In genomic region chr3:121836069-121836468, GRCh38 we compare ENCODE assay signal across 9 cellular contexts. TPM values are rescaled to one million over a fixed set of nuclear protein-coding genes. Genes with fewer than 3 reads are reported as not detected.
DNase-seq lines count a peak whose midpoint lies in the region; TF ChIP-seq lines count a peak whose summit lies in the region.
"Had no signal": no experiment of that assay in that cellular context is flagged by ENCODE, and none has a peak within 500 bp of the region (broad histone marks: within the 10 kb centered on the region; RNA-seq: fewer than 3 reads in every experiment).

No MANE protein-coding gene starts in this region.

- peak overlapping the region in 7 of 8 donors; percentile 51 to 98 (median 92) for H3K27ac Mint-ChIP-seq in CD8-positive, alpha-beta memory T cell
- H3K27ac Mint-ChIP-seq in activated naive CD8-positive, alpha-beta T cell = peak overlapping the region; percentile 8
- H3K27ac Mint-ChIP-seq in neural crest cell (ENCODE audit: unreplicated experiment) = no peak overlapping the region

- H3K9me3 ChIP-seq in CD8-positive, alpha-beta memory T cell (ENCODE audit: low read length) = no peaks in the 10 kb centered on the region

- peaks cover 26% of the 10 kb centered on the region for H3K4me1 ChIP-seq in CD8-positive, alpha-beta memory T cell (ENCODE audit: insufficient read depth, low read length)

- H3K4me3 Mint-ChIP-seq in CD8-positive, alpha-beta memory T cell = peak overlapping the region; percentile 83 to 95 (median 92)
- peak overlapping the region; percentile 98 for H3K4me3 Mint-ChIP-seq in activated naive CD8-positive, alpha-beta T cell
- peak overlapping the region; percentile 93 for H3K4me3 Mint-ChIP-seq in neural crest cell

- H3K4me1 Mint-ChIP-seq in CD8-positive, alpha-beta memory T cell = peaks cover 45 to 54% (median 52%) of the 10 kb centered on the region in 3 donors
- peaks cover 46% of the 10 kb centered on the region for H3K4me1 Mint-ChIP-seq in activated naive CD8-positive, alpha-beta T cell (ENCODE audit: low read depth)
- H3K4me1 Mint-ChIP-seq in neural crest cell = peaks cover 41% of the 10 kb centered on the region

- peak overlapping the region; percentile 91 for H3K27ac ChIP-seq in CD8-positive, alpha-beta memory T cell (ENCODE audit: low read depth, low read length)

- in situ Hi-C loops in KBM-7 (cut with MboI; ENCODE audit: low pct_unique_long_range_greater_than_20kb, low sequenced_read_pairs) = no loop called here

- no peak for DNase-seq in CD8-positive, alpha-beta memory T cell
- peak; percentile 56 for DNase-seq in KBM-7
- DNase-seq in neural crest cell (ENCODE audit: low read depth, low spot score) = no peak
- DNase-seq in NCI-H146 treated with DMSO at 0.1 percent for 48 hours (lab: John Stamatoyannopoulos, UW; ENCODE audit: unreplicated experiment) = no peak
- DNase-seq in stimulated activated CD4-positive, alpha-beta T cell treated with anti-CD3 and anti-CD28 coated beads, Interleukin-12 subunit alpha, Interleukin-12 subunit beta, amount 100 ng/mL, for 4 hours = no peak
- no peak for DNase-seq in stimulated activated CD4-positive, alpha-beta T cell treated with anti-CD3 and anti-CD28 coated beads, Interleukin-4, amount 100 ng/mL, for 1 hour
- DNase-seq in activated CD4-positive, alpha-beta T cell treated with anti-CD3 and anti-CD28 coated beads for 48 hours = no peak
- DNase-seq: activated CD4-positive, alpha-beta T cell treated with anti-CD3 and anti-CD28 coated beads, Interleukin-2, amount 50 U/mL, for 4 hours had no signal

- peak overlapping the region; percentile 79 for H3K4me3 ChIP-seq in CD8-positive, alpha-beta memory T cell (ENCODE audit: low read length)

- no peaks in the 10 kb centered on the region for H3K36me3 ChIP-seq in CD8-positive, alpha-beta memory T cell (ENCODE audit: insufficient read depth, low read length)

- peaks cover 0 to 5% of the 10 kb centered on the region in 2 donors for H3K27me3 Mint-ChIP-seq in CD8-positive, alpha-beta memory T cell
- H3K27me3 Mint-ChIP-seq in activated naive CD8-positive, alpha-beta T cell = no peaks in the 10 kb centered on the region
- peaks cover 21% of the 10 kb centered on the region for H3K27me3 Mint-ChIP-seq in neural crest cell (ENCODE audit: low read depth)

- H3K9me3 Mint-ChIP-seq in CD8-positive, alpha-beta memory T cell = no peaks in the 10 kb centered on the region
- H3K9me3 Mint-ChIP-seq in activated naive CD8-positive, alpha-beta T cell (ENCODE audit: low read depth) = no peaks in the 10 kb centered on the region
- no peaks in the 10 kb centered on the region for H3K9me3 Mint-ChIP-seq in neural crest cell

- peaks cover 0 to 30% (median 12%) of the 10 kb centered on the region in 3 donors for H3K36me3 Mint-ChIP-seq in CD8-positive, alpha-beta memory T cell
- H3K36me3 Mint-ChIP-seq in activated naive CD8-positive, alpha-beta T cell = peaks cover 12% of the 10 kb centered on the region
- H3K36me3 Mint-ChIP-seq in neural crest cell (ENCODE audit: low read depth) = peaks cover 8% of the 10 kb centered on the region

- H3K27me3 ChIP-seq in CD8-positive, alpha-beta memory T cell (ENCODE audit: insufficient read depth, low read length, poor library complexity, severe bottlenecking) = no peaks in the 10 kb centered on the region

- POLR2A ChIA-PET in CD8-positive, alpha-beta memory T cell (lab: Charles Lee) = no interaction called here

- CTCF ChIA-PET in CD8-positive, alpha-beta memory T cell (lab: Charles Lee) = no interaction called here

- TF ChIP-seq CTCF in neural crest cell (conservative IDR thresholded peaks at IDR 0.05) = no peak

RNA-seq across cellular contexts. Expression of gene EAF2, which starts 1.1 kb away (rescaled TPM):
- 1 to 10 TPM; 7.8 to 8.9 TPM for total RNA-seq in CD8-positive, alpha-beta memory T cell
- 14.1 TPM for polyA plus RNA-seq in CD8-positive, alpha-beta memory T cell
- 4.0 and 4.2 TPM in 2 replicates for total RNA-seq in neural crest cell

RNA-seq across cellular contexts. Expression of gene IQCB1, which starts 1.2 kb away (rescaled TPM):
- total RNA-seq in CD8-positive, alpha-beta memory T cell = 10 to 100 TPM; 27.3 to 27.4 TPM
- polyA plus RNA-seq in CD8-positive, alpha-beta memory T cell = 21.3 TPM
- total RNA-seq in neural crest cell = 45.1 and 47.2 TPM in 2 replicates

RNA-seq across cellular contexts. Expression of gene SLC15A2, which starts 58.1 kb away (rescaled TPM):
- under 1 TPM; 0.88 to 0.91 TPM for total RNA-seq in CD8-positive, alpha-beta memory T cell
- 0.15 TPM for polyA plus RNA-seq in CD8-positive, alpha-beta memory T cell
- total RNA-seq in neural crest cell = 1.2 and 1.4 TPM in 2 replicates
